1 cellular context compared by ENCODE assay signal in the genomic region with DNA sequence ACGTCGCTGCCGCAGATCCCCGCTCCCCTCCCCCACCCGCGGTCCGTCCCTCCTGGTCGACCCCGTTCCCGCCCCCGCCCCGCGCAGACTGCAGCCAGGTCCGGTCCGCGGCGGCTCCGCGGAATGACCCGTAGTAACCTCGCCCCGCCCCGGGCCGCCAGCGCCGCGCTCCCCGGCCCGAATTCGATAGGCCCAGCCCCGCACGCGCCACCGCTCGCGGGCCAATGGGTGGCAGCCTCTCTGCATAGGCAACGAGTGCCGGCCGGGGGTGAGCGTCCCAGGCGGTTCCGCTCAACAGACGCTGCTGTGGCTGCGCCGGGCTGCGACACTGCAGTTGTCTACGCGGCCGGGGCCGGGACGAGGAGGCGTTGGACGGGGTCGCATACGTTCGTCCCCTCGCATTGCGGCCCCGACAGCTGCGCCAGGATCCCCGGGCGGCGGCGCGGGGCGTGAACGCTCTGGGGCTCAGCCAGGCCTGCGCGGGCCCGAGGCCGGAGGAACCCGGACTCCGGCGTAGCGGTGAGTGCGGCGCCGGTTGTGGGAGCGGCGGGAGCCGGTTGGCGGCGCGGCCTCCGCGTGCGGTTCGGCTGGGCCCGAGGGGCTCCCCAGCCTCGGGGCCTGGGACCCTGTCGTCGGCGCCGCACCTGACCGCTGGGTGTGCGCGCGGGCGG.
A peak's percentile ranks its signal among the peaks of the same experiment; 100 is the strongest.
TF ChIP-seq lines count a peak whose summit lies in the region.

A gene (plus strand): TSS at position 297 of the 671 bp plus-strand sequence. CDS start 47,737 bp downstream, outside the sequence.

TF ChIP-seq in HepG2, 621 proteins besides CTCF, POLR2A, EP300 and RAD21 (continued from another document and continues in another):
- TF ChIP-seq ZNF782 (CRISPR knock-in tag; IDR thresholded peaks at IDR 0.05; ENCODE audit: borderline replicate concordance) (peak; percentile 74; the same call in 1 of the 2 replicates), ZNF761 (CRISPR knock-in tag; conservative IDR thresholded peaks at IDR 0.05) (peak; percentile 67), ZNF629 (CRISPR knock-in tag; conservative IDR thresholded peaks at IDR 0.05) (peak; percentile 28), ZMYM3 (CRISPR knock-in tag; IDR thresholded peaks at IDR 0.05) (no peak), ZNF850 (CRISPR knock-in tag; conservative IDR thresholded peaks at IDR 0.05) (no peak), RORA (CRISPR knock-in tag; IDR thresholded peaks at IDR 0.05) (no peak), WIZ (CRISPR knock-in tag; IDR thresholded peaks at IDR 0.05) (0 out of 2 replicates have a peak, but pooled peaks have one; percentile 61), ZNF878 (CRISPR knock-in tag; IDR thresholded peaks at IDR 0.05) (peak; percentile 92; the same call in 1 of the 2 replicates), ZBTB38 (CRISPR knock-in tag; IDR thresholded peaks at IDR 0.05) (peak; percentile 93), NFE2L1 (CRISPR knock-in tag; IDR thresholded peaks at IDR 0.05; ENCODE audit: borderline replicate concordance) (peak; percentile 78; the same call in 1 of the 2 replicates), ZNF724P (CRISPR knock-in tag; IDR thresholded peaks at IDR 0.05; ENCODE audit: borderline replicate concordance) (no peak; the same call in 1 of the 2 replicates), BRCA1 (CRISPR knock-in tag; IDR thresholded peaks at IDR 0.05) (no peak), ZNF670 (CRISPR knock-in tag; IDR thresholded peaks at IDR 0.05; ENCODE audit: borderline replicate concordance) (no peak), THYN1 (CRISPR knock-in tag; IDR thresholded peaks at IDR 0.05; ENCODE audit: borderline replicate concordance, low read depth) (0 out of 2 replicates have a peak, but pooled peaks have one; percentile 68), ZNF460 (CRISPR knock-in tag; IDR thresholded peaks at IDR 0.05; ENCODE audit: borderline replicate concordance) (no peak), SCMH1 (CRISPR knock-in tag; IDR thresholded peaks at IDR 0.05; ENCODE audit: borderline replicate concordance) (no peak), ZNF556 (CRISPR knock-in tag; IDR thresholded peaks at IDR 0.05; ENCODE audit: borderline replicate concordance) (no peak; the same call in 1 of the 2 replicates), SIN3A (IDR thresholded peaks at IDR 0.05; ENCODE audit: borderline replicate concordance, low read depth, low read length) (peak; percentile 97), NFKBIZ (CRISPR knock-in tag; IDR thresholded peaks at IDR 0.05) (peak; percentile 95), ZNF136 (CRISPR knock-in tag; IDR thresholded peaks at IDR 0.05; ENCODE audit: low read depth) (peak; percentile 2; the same call in 1 of the 2 replicates), TBP (CRISPR knock-in tag; IDR thresholded peaks at IDR 0.05) (0 out of 2 replicates have a peak, but pooled peaks have one; percentile 14), ZFX (CRISPR knock-in tag; IDR thresholded peaks at IDR 0.05; ENCODE audit: low read depth) (peak; percentile 93), ARHGAP35 (CRISPR knock-in tag; IDR thresholded peaks at IDR 0.05; ENCODE audit: borderline replicate concordance) (peak; percentile 96), TSC22D2 (CRISPR knock-in tag; IDR thresholded peaks at IDR 0.05; ENCODE audit: borderline replicate concordance) (peak; percentile 98), ADNP (CRISPR knock-in tag; IDR thresholded peaks at IDR 0.05) (no peak), RELA (CRISPR knock-in tag; IDR thresholded peaks at IDR 0.05) (peak; percentile 74; the same call in 1 of the 2 replicates), FOXA1 (IDR thresholded peaks at IDR 0.05) (no peak), FOXA1 (CRISPR knock-in tag; IDR thresholded peaks at IDR 0.05) (no peak), CEBPB (IDR thresholded peaks at IDR 0.05; ENCODE audit: borderline replicate concordance, low read depth, low read length) (no peak), ZBTB1 (CRISPR knock-in tag; IDR thresholded peaks at IDR 0.05; ENCODE audit: borderline replicate concordance) (peak; percentile 83; the same call in 1 of the 2 replicates), NR1H2 (CRISPR knock-in tag; IDR thresholded peaks at IDR 0.05; ENCODE audit: borderline replicate concordance, low read depth) (peak; percentile 100), ZNF563 (CRISPR knock-in tag; IDR thresholded peaks at IDR 0.05) (peak; percentile 99), KLF16 (CRISPR knock-in tag; IDR thresholded peaks at IDR 0.05) (peak; percentile 76 to 98; a peak in 3 of 4 replicates), ZNF570 (CRISPR knock-in tag; IDR thresholded peaks at IDR 0.05; ENCODE audit: borderline replicate concordance) (no peak), PLRG1 (conservative IDR thresholded peaks at IDR 0.05) (no peak), ZNF333 (CRISPR knock-in tag; IDR thresholded peaks at IDR 0.05; ENCODE audit: borderline replicate concordance) (peak; percentile 82; the same call in 1 of the 2 replicates), ZNF251 (CRISPR knock-in tag; IDR thresholded peaks at IDR 0.05) (no peak; the same call in 1 of the 2 replicates), SALL2 (CRISPR knock-in tag; IDR thresholded peaks at IDR 0.05) (peak; percentile 94), ZNF839 (CRISPR knock-in tag; IDR thresholded peaks at IDR 0.05; ENCODE audit: borderline replicate concordance) (no peak)
- TF ChIP-seq, protein P1, sequence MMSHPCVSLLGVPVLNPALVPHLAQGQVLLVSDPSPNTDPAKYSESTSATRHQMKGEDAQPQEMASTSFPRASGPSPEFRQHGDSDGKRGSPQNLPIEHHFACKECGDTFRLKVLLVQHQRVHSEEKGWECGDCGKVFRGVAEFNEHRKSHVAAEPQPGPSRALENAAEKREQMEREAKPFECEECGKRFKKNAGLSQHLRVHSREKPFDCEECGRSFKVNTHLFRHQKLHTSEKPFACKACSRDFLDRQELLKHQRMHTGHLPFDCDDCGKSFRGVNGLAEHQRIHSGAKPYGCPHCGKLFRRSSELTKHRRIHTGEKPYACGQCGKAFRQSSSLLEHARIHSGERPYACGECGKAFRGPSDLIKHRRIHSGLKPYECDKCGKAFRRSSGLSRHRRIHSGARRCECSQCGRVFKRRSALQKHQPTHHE (CRISPR knock-in tag; IDR thresholded peaks at IDR 0.05; ENCODE audit: borderline replicate concordance) = peak; percentile 98
- TF ChIP-seq, protein P2, sequence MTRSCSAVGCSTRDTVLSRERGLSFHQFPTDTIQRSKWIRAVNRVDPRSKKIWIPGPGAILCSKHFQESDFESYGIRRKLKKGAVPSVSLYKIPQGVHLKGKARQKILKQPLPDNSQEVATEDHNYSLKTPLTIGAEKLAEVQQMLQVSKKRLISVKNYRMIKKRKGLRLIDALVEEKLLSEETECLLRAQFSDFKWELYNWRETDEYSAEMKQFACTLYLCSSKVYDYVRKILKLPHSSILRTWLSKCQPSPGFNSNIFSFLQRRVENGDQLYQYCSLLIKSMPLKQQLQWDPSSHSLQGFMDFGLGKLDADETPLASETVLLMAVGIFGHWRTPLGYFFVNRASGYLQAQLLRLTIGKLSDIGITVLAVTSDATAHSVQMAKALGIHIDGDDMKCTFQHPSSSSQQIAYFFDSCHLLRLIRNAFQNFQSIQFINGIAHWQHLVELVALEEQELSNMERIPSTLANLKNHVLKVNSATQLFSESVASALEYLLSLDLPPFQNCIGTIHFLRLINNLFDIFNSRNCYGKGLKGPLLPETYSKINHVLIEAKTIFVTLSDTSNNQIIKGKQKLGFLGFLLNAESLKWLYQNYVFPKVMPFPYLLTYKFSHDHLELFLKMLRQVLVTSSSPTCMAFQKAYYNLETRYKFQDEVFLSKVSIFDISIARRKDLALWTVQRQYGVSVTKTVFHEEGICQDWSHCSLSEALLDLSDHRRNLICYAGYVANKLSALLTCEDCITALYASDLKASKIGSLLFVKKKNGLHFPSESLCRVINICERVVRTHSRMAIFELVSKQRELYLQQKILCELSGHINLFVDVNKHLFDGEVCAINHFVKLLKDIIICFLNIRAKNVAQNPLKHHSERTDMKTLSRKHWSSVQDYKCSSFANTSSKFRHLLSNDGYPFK (CRISPR knock-in tag; IDR thresholded peaks at IDR 0.05; ENCODE audit: borderline replicate concordance) = peak; percentile 66; the same call in 1 of the 2 replicates
- TF ChIP-seq, protein P3, sequence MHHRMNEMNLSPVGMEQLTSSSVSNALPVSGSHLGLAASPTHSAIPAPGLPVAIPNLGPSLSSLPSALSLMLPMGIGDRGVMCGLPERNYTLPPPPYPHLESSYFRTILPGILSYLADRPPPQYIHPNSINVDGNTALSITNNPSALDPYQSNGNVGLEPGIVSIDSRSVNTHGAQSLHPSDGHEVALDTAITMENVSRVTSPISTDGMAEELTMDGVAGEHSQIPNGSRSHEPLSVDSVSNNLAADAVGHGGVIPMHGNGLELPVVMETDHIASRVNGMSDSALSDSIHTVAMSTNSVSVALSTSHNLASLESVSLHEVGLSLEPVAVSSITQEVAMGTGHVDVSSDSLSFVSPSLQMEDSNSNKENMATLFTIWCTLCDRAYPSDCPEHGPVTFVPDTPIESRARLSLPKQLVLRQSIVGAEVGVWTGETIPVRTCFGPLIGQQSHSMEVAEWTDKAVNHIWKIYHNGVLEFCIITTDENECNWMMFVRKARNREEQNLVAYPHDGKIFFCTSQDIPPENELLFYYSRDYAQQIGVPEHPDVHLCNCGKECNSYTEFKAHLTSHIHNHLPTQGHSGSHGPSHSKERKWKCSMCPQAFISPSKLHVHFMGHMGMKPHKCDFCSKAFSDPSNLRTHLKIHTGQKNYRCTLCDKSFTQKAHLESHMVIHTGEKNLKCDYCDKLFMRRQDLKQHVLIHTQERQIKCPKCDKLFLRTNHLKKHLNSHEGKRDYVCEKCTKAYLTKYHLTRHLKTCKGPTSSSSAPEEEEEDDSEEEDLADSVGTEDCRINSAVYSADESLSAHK (CRISPR knock-in tag; IDR thresholded peaks at IDR 0.05; ENCODE audit: borderline replicate concordance) = 0 out of 2 replicates have a peak, but pooled peaks have one; percentile 77
- TF ChIP-seq, protein P4, sequence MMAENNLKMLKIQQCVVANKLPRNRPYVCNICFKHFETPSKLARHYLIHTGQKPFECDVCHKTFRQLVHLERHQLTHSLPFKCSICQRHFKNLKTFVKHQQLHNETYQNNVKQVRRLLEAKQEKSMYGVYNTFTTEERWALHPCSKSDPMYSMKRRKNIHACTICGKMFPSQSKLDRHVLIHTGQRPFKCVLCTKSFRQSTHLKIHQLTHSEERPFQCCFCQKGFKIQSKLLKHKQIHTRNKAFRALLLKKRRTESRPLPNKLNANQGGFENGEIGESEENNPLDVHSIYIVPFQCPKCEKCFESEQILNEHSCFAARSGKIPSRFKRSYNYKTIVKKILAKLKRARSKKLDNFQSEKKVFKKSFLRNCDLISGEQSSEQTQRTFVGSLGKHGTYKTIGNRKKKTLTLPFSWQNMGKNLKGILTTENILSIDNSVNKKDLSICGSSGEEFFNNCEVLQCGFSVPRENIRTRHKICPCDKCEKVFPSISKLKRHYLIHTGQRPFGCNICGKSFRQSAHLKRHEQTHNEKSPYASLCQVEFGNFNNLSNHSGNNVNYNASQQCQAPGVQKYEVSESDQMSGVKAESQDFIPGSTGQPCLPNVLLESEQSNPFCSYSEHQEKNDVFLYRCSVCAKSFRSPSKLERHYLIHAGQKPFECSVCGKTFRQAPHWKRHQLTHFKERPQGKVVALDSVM (CRISPR knock-in tag; IDR thresholded peaks at IDR 0.05) = no peak; the same call in 1 of the 2 replicates
- TF ChIP-seq, protein P5, sequence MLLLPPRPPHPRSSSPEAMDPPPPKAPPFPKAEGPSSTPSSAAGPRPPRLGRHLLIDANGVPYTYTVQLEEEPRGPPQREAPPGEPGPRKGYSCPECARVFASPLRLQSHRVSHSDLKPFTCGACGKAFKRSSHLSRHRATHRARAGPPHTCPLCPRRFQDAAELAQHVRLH (CRISPR knock-in tag; IDR thresholded peaks at IDR 0.05; ENCODE audit: borderline replicate concordance, low read depth) = peak; percentile 76; the same call in 1 of the 2 replicates
- TF ChIP-seq, protein P6, sequence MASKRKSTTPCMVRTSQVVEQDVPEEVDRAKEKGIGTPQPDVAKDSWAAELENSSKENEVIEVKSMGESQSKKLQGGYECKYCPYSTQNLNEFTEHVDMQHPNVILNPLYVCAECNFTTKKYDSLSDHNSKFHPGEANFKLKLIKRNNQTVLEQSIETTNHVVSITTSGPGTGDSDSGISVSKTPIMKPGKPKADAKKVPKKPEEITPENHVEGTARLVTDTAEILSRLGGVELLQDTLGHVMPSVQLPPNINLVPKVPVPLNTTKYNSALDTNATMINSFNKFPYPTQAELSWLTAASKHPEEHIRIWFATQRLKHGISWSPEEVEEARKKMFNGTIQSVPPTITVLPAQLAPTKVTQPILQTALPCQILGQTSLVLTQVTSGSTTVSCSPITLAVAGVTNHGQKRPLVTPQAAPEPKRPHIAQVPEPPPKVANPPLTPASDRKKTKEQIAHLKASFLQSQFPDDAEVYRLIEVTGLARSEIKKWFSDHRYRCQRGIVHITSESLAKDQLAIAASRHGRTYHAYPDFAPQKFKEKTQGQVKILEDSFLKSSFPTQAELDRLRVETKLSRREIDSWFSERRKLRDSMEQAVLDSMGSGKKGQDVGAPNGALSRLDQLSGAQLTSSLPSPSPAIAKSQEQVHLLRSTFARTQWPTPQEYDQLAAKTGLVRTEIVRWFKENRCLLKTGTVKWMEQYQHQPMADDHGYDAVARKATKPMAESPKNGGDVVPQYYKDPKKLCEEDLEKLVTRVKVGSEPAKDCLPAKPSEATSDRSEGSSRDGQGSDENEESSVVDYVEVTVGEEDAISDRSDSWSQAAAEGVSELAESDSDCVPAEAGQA (IDR thresholded peaks at IDR 0.05; ENCODE audit: low read depth) = no peak; the same call in 1 of the 2 replicates
- TF ChIP-seq, protein P6 (CRISPR knock-in tag; IDR thresholded peaks at IDR 0.05; ENCODE audit: borderline replicate concordance) = peak; percentile 91
- TF ChIP-seq, protein P7, sequence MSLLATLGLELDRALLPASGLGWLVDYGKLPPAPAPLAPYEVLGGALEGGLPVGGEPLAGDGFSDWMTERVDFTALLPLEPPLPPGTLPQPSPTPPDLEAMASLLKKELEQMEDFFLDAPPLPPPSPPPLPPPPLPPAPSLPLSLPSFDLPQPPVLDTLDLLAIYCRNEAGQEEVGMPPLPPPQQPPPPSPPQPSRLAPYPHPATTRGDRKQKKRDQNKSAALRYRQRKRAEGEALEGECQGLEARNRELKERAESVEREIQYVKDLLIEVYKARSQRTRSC (CRISPR knock-in tag; IDR thresholded peaks at IDR 0.05; ENCODE audit: low read depth) = no peak
